27 cellular contexts compared by ENCODE assay signal in the genomic region with DNA sequence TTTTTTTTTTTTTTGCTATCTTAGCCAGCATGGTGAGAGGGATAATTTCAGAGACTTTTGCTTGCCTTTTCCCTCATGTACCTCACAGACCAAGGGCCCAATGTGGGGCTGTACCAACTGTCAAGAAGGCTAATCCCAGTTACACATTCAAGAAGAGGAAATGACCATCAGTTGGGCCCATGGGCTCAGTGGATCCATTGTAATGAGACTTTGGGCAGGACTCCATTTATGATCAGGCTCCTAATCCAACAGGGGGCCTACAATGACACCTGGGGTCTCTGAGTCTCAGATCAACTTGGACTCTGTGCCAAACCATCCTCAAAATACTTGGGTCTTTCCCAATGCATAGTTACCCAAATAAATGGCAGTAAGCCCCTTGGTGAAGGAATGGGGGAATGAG.
"Had no signal": no experiment of that assay in that cellular context is flagged by ENCODE, and none has a peak within 500 bp of the region (broad histone marks: within the 10 kb centered on the region; RNA-seq: fewer than 3 reads in every experiment).

No MANE protein-coding gene starts in this region.

- H3K36me3 ChIP-seq: neural progenitor cell, ovary, right lobe of liver, sigmoid colon, stomach, thoracic aorta, thyroid gland, tibial nerve, upper lobe of left lung, vagina had no signal

- ATAC-seq: psoas muscle; right cardiac atrium; right lobe of liver; stimulated activated effector memory CD8-positive, alpha-beta T cell treated with anti-CD3 and anti-CD28 coated beads, Interleukin-12 subunit alpha, Interleukin-12 subunit beta, amount 100 ng/mL, for 72 hours; stimulated activated naive B cell treated with anti-CD40 and anti-IgM and Interleukin-4, amounts not matched to agents 10 μg/mL and 1 μg/mL and 100 μg/mL, for 72 hours had no signal

- H3K79me2 ChIP-seq: parathyroid adenoma had no signal

- H3K9ac ChIP-seq: neural progenitor cell, parathyroid adenoma had no signal

- H3K9me3 Mint-ChIP-seq: neural progenitor cell; stimulated activated naive B cell treated with anti-CD40 and anti-IgM and Interleukin-4, amounts not matched to agents 10 μg/mL and 1 μg/mL and 100 μg/mL, for 72 hours had no signal

- H3K36me3 Mint-ChIP-seq: neural progenitor cell; stimulated activated effector memory CD8-positive, alpha-beta T cell treated with anti-CD3 and anti-CD28 coated beads, Interleukin-12 subunit alpha, Interleukin-12 subunit beta, amount 100 ng/mL, for 72 hours; stimulated activated naive B cell treated with anti-CD40 and anti-IgM and Interleukin-4, amounts not matched to agents 10 μg/mL and 1 μg/mL and 100 μg/mL, for 72 hours had no signal

- H3K27ac Mint-ChIP-seq: nephron; neural progenitor cell; progenitor cell of endocrine pancreas; stimulated activated effector memory CD8-positive, alpha-beta T cell treated with anti-CD3 and anti-CD28 coated beads, Interleukin-12 subunit alpha, Interleukin-12 subunit beta, amount 100 ng/mL, for 72 hours; stimulated activated naive B cell treated with anti-CD40 and anti-IgM and Interleukin-4, amounts not matched to agents 10 μg/mL and 1 μg/mL and 100 μg/mL, for 72 hours; stimulated activated naive CD8-positive, alpha-beta T cell treated with anti-CD3 and anti-CD28 coated beads, Interleukin-15, Interleukin-2, amounts not matched to agents 100 ng/mL and 50 ng/mL, for 24 hours had no signal

- H3K4me3 Mint-ChIP-seq: nephron; neural progenitor cell; stimulated activated effector memory CD8-positive, alpha-beta T cell treated with anti-CD3 and anti-CD28 coated beads, Interleukin-12 subunit alpha, Interleukin-12 subunit beta, amount 100 ng/mL, for 72 hours; stimulated activated naive B cell treated with anti-CD40 and anti-IgM and Interleukin-4, amounts not matched to agents 10 μg/mL and 1 μg/mL and 100 μg/mL, for 72 hours; stimulated activated naive CD8-positive, alpha-beta T cell treated with anti-CD3 and anti-CD28 coated beads, Interleukin-15, Interleukin-2, amounts not matched to agents 100 ng/mL and 50 ng/mL, for 24 hours had no signal

- H3K27ac ChIP-seq: neural progenitor cell, ovary, parathyroid adenoma, psoas muscle, right lobe of liver, sigmoid colon, stomach, thoracic aorta, thyroid gland, tibial nerve, upper lobe of left lung, vagina had no signal

- H3K4me1 ChIP-seq: neural progenitor cell, parathyroid adenoma, psoas muscle, right lobe of liver, sigmoid colon, stomach, thyroid gland, tibial nerve, upper lobe of left lung, vagina had no signal

- H3K9me3 ChIP-seq: ovary, psoas muscle, right lobe of liver, sigmoid colon, stomach, thoracic aorta, thyroid gland, tibial nerve, upper lobe of left lung, vagina had no signal

- H3K4me3 ChIP-seq: neural progenitor cell, ovary, psoas muscle, right lobe of liver, sigmoid colon, stomach, thoracic aorta, thyroid gland, tibial nerve, upper lobe of left lung, vagina had no signal

- H2AFZ ChIP-seq: neural progenitor cell, parathyroid adenoma had no signal

- H3K4me1 Mint-ChIP-seq: nephron; neural progenitor cell; stimulated activated naive B cell treated with anti-CD40 and anti-IgM and Interleukin-4, amounts not matched to agents 10 μg/mL and 1 μg/mL and 100 μg/mL, for 72 hours had no signal

- DNase-seq: occipital lobe; ovary; posterior cingulate gyrus; psoas muscle; right cardiac atrium; right lobe of liver; sigmoid colon; small intestine; stimulated activated CD4-positive, alpha-beta T cell treated with anti-CD3 and anti-CD28 coated beads, Interleukin-15, amount 100 ng/mL, for 24 hours; stimulated activated CD4-positive, alpha-beta T cell treated with anti-CD3 and anti-CD28 coated beads, Interleukin-2, amount 100 ng/mL, for 24 hours; stimulated activated CD4-positive, alpha-beta T cell treated with anti-CD3 and anti-CD28 coated beads, Interleukin-2, amount 100 ng/mL, for 48 hours; stimulated activated CD4-positive, alpha-beta T cell treated with anti-CD3 and anti-CD28 coated beads, Interleukin-4, amount 100 ng/mL, for 24 hours; stimulated activated naive B cell treated with anti-CD40 and anti-IgM and Interleukin-4, amounts not matched to agents 10 μg/mL and 1 μg/mL and 100 μg/mL, for 72 hours; stimulated activated naive CD4-positive, alpha-beta T cell treated with Interleukin-2 at 50 U/mL for 16 hours; stomach; thyroid gland; trophoblast cell; upper lobe of left lung had no signal

- H3K4me2 ChIP-seq: neural progenitor cell had no signal

- H3K27me3 ChIP-seq: neural progenitor cell, ovary, right lobe of liver, sigmoid colon, stomach, thyroid gland, tibial nerve, upper lobe of left lung, vagina had no signal
